Comparison of ENCODE assay signal across 1 cellular context in the genomic region with DNA sequence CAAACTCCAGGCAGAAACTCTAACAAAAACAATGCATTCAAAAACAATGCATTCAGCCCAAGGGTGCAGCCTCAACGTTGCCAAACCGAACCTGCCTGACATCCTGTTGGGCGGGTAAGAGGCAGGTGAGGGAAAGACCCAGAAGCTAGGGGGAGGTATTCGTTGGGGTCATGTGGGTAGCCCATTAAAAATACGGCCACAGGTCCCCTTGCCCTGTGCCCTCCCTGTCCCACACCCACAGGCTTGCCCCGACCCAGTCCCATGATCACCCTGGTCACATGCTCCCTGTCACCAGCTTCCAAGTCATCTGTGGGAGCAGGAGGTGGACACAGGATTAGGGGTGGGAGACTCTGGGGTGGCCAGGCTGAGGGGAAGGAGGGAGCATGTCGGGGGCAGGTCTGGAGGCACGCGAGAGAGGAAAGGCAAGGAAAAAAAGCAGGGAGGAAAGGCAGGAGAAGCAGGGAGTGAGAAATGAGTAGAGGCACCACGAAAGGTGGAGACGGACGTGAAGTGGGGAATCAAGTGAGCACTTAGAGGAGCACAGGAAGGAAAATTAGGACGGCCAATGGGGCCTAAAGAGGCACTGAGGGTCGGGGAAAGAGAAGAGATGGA.
TF ChIP-seq lines count a peak whose summit lies in the region.

No MANE protein-coding gene starts in this region.

TF ChIP-seq in GM12878, 131 proteins besides CTCF, POLR2A, EP300 and RAD21 (continues in another document):
- TF ChIP-seq SMAD1 (IDR thresholded peaks at IDR 0.05; ENCODE audit: low read depth, partially characterized antibody), result peak; percentile 71
- TF ChIP-seq POU2F2 (IDR thresholded peaks at IDR 0.05; ENCODE audit: borderline replicate concordance, low read depth, low read length), result no peak; the same call in 2 of the 3 replicates
- 0 out of 2 replicates have a peak, but pooled peaks have one; percentile 2 for TF ChIP-seq BCL11A (IDR thresholded peaks at IDR 0.05; ENCODE audit: low read depth, low read length)
- TF ChIP-seq, protein P1, sequence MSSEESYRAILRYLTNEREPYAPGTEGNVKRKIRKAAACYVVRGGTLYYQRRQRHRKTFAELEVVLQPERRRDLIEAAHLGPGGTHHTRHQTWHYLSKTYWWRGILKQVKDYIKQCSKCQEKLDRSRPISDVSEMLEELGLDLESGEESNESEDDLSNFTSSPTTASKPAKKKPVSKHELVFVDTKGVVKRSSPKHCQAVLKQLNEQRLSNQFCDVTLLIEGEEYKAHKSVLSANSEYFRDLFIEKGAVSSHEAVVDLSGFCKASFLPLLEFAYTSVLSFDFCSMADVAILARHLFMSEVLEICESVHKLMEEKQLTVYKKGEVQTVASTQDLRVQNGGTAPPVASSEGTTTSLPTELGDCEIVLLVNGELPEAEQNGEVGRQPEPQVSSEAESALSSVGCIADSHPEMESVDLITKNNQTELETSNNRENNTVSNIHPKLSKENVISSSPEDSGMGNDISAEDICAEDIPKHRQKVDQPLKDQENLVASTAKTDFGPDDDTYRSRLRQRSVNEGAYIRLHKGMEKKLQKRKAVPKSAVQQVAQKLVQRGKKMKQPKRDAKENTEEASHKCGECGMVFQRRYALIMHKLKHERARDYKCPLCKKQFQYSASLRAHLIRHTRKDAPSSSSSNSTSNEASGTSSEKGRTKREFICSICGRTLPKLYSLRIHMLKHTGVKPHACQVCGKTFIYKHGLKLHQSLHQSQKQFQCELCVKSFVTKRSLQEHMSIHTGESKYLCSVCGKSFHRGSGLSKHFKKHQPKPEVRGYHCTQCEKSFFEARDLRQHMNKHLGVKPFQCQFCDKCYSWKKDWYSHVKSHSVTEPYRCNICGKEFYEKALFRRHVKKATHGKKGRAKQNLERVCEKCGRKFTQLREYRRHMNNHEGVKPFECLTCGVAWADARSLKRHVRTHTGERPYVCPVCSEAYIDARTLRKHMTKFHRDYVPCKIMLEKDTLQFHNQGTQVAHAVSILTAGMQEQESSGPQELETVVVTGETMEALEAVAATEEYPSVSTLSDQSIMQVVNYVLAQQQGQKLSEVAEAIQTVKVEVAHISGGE (CRISPR knock-in tag; IDR thresholded peaks at IDR 0.05), result no peak
- TF ChIP-seq BACH1 (IDR thresholded peaks at IDR 0.05; ENCODE audit: borderline replicate concordance), result peak; percentile 62; the same call in 1 of the 2 replicates
- TF ChIP-seq MXI1 (IDR thresholded peaks at IDR 0.05; ENCODE audit: low read depth, low read length), result peak; percentile 25; the same call in 1 of the 2 replicates
- no peak for TF ChIP-seq ZNF274 (IDR thresholded peaks at IDR 0.05; ENCODE audit: insufficient read depth, insufficient read length)
- 0 out of 2 replicates have a peak, but pooled peaks have one; percentile 33 for TF ChIP-seq CHD1 (IDR thresholded peaks at IDR 0.05; ENCODE audit: low read depth, low read length)
- peak; percentile 73 for TF ChIP-seq IKZF1 (conservative IDR thresholded peaks at IDR 0.05)
- TF ChIP-seq, protein P2, sequence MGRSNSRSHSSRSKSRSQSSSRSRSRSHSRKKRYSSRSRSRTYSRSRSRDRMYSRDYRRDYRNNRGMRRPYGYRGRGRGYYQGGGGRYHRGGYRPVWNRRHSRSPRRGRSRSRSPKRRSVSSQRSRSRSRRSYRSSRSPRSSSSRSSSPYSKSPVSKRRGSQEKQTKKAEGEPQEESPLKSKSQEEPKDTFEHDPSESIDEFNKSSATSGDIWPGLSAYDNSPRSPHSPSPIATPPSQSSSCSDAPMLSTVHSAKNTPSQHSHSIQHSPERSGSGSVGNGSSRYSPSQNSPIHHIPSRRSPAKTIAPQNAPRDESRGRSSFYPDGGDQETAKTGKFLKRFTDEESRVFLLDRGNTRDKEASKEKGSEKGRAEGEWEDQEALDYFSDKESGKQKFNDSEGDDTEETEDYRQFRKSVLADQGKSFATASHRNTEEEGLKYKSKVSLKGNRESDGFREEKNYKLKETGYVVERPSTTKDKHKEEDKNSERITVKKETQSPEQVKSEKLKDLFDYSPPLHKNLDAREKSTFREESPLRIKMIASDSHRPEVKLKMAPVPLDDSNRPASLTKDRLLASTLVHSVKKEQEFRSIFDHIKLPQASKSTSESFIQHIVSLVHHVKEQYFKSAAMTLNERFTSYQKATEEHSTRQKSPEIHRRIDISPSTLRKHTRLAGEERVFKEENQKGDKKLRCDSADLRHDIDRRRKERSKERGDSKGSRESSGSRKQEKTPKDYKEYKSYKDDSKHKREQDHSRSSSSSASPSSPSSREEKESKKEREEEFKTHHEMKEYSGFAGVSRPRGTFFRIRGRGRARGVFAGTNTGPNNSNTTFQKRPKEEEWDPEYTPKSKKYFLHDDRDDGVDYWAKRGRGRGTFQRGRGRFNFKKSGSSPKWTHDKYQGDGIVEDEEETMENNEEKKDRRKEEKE (IDR thresholded peaks at IDR 0.05), result no peak
- no peak for TF ChIP-seq FOXK2 (IDR thresholded peaks at IDR 0.05)
- TF ChIP-seq, protein P3, sequence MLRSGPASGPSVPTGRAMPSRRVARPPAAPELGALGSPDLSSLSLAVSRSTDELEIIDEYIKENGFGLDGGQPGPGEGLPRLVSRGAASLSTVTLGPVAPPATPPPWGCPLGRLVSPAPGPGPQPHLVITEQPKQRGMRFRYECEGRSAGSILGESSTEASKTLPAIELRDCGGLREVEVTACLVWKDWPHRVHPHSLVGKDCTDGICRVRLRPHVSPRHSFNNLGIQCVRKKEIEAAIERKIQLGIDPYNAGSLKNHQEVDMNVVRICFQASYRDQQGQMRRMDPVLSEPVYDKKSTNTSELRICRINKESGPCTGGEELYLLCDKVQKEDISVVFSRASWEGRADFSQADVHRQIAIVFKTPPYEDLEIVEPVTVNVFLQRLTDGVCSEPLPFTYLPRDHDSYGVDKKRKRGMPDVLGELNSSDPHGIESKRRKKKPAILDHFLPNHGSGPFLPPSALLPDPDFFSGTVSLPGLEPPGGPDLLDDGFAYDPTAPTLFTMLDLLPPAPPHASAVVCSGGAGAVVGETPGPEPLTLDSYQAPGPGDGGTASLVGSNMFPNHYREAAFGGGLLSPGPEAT (IDR thresholded peaks at IDR 0.05; ENCODE audit: low read depth), result peak; percentile 86
- no peak for TF ChIP-seq MYC (IDR thresholded peaks at IDR 0.05; ENCODE audit: insufficient read depth, insufficient read length, insufficient replicate concordance, low read length, severe bottlenecking)
- no peak for TF ChIP-seq MTA3 (IDR thresholded peaks at IDR 0.05; ENCODE audit: borderline replicate concordance, low read length)
- no peak for TF ChIP-seq HDAC6 (IDR thresholded peaks at IDR 0.05; ENCODE audit: unreplicated experiment)
- TF ChIP-seq SUPT20H (IDR thresholded peaks at IDR 0.05; ENCODE audit: borderline replicate concordance, control insufficient read depth, low read depth, low read length), result no peak
- TF ChIP-seq, protein P4, sequence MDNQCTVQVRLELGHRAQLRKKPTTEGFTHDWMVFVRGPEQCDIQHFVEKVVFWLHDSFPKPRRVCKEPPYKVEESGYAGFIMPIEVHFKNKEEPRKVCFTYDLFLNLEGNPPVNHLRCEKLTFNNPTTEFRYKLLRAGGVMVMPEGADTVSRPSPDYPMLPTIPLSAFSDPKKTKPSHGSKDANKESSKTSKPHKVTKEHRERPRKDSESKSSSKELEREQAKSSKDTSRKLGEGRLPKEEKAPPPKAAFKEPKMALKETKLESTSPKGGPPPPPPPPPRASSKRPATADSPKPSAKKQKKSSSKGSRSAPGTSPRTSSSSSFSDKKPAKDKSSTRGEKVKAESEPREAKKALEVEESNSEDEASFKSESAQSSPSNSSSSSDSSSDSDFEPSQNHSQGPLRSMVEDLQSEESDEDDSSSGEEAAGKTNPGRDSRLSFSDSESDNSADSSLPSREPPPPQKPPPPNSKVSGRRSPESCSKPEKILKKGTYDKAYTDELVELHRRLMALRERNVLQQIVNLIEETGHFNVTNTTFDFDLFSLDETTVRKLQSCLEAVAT (IDR thresholded peaks at IDR 0.05), result peak; percentile 81; the same call in 1 of the 2 replicates
- TF ChIP-seq, protein P5, sequence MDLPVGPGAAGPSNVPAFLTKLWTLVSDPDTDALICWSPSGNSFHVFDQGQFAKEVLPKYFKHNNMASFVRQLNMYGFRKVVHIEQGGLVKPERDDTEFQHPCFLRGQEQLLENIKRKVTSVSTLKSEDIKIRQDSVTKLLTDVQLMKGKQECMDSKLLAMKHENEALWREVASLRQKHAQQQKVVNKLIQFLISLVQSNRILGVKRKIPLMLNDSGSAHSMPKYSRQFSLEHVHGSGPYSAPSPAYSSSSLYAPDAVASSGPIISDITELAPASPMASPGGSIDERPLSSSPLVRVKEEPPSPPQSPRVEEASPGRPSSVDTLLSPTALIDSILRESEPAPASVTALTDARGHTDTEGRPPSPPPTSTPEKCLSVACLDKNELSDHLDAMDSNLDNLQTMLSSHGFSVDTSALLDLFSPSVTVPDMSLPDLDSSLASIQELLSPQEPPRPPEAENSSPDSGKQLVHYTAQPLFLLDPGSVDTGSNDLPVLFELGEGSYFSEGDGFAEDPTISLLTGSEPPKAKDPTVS (IDR thresholded peaks at IDR 0.05; ENCODE audit: low read depth, low read length), result no peak
- TF ChIP-seq ZBED1 (IDR thresholded peaks at IDR 0.05; ENCODE audit: borderline replicate concordance), result no peak
- no peak for TF ChIP-seq TBL1XR1 (IDR thresholded peaks at IDR 0.05; ENCODE audit: low read depth, low read length)
- peak; percentile 75 to 86; a peak in 3 of 4 replicates for TF ChIP-seq IKZF2 (IDR thresholded peaks at IDR 0.05)
- TF ChIP-seq SIX5 (IDR thresholded peaks at IDR 0.05; ENCODE audit: low read depth, low read length, severe bottlenecking), result no peak
- peak; percentile 15 to 72; a peak in 3 of 4 replicates for TF ChIP-seq BHLHE40 (IDR thresholded peaks at IDR 0.05; ENCODE audit: borderline replicate concordance in 1 of 2, low read depth in 2 of 2, low read length in 1 of 2)
- TF ChIP-seq DPF2 (IDR thresholded peaks at IDR 0.05), result no peak
- TF ChIP-seq RCOR1 (conservative IDR thresholded peaks at IDR 0.05; ENCODE audit: low read depth, low read length), result 0 out of 2 replicates have a peak, but pooled peaks have one; percentile 56
- TF ChIP-seq, protein P6, sequence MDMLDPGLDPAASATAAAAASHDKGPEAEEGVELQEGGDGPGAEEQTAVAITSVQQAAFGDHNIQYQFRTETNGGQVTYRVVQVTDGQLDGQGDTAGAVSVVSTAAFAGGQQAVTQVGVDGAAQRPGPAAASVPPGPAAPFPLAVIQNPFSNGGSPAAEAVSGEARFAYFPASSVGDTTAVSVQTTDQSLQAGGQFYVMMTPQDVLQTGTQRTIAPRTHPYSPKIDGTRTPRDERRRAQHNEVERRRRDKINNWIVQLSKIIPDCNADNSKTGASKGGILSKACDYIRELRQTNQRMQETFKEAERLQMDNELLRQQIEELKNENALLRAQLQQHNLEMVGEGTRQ (IDR thresholded peaks at IDR 0.05; ENCODE audit: borderline replicate concordance, low read depth, low read length), result peak; percentile 32; the same call in 1 of the 2 replicates
- TF ChIP-seq CREB1 (IDR thresholded peaks at IDR 0.05; ENCODE audit: low read depth), result no peak
- peak; percentile 94 for TF ChIP-seq RAD51 (IDR thresholded peaks at IDR 0.05)
- peak; percentile 18; the same call in 1 of the 2 replicates for TF ChIP-seq POLR2AphosphoS2 (IDR thresholded peaks at IDR 0.05; ENCODE audit: low read depth, low read length)
- peak; percentile 46 for TF ChIP-seq RELA (IDR thresholded peaks at IDR 0.05; ENCODE audit: borderline replicate concordance, partially characterized antibody)
- peak; percentile 41; the same call in 1 of the 2 replicates for TF ChIP-seq MTA2 (IDR thresholded peaks at IDR 0.05; ENCODE audit: low read depth)
- TF ChIP-seq, protein P7, sequence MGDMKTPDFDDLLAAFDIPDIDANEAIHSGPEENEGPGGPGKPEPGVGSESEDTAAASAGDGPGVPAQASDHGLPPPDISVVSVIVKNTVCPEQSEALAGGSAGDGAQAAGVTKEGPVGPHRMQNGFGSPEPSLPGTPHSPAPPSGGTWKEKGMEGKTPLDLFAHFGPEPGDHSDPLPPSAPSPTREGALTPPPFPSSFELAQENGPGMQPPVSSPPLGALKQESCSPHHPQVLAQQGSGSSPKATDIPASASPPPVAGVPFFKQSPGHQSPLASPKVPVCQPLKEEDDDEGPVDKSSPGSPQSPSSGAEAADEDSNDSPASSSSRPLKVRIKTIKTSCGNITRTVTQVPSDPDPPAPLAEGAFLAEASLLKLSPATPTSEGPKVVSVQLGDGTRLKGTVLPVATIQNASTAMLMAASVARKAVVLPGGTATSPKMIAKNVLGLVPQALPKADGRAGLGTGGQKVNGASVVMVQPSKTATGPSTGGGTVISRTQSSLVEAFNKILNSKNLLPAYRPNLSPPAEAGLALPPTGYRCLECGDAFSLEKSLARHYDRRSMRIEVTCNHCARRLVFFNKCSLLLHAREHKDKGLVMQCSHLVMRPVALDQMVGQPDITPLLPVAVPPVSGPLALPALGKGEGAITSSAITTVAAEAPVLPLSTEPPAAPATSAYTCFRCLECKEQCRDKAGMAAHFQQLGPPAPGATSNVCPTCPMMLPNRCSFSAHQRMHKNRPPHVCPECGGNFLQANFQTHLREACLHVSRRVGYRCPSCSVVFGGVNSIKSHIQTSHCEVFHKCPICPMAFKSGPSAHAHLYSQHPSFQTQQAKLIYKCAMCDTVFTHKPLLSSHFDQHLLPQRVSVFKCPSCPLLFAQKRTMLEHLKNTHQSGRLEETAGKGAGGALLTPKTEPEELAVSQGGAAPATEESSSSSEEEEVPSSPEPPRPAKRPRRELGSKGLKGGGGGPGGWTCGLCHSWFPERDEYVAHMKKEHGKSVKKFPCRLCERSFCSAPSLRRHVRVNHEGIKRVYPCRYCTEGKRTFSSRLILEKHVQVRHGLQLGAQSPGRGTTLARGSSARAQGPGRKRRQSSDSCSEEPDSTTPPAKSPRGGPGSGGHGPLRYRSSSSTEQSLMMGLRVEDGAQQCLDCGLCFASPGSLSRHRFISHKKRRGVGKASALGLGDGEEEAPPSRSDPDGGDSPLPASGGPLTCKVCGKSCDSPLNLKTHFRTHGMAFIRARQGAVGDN (IDR thresholded peaks at IDR 0.05), result peak; percentile 89
- TF ChIP-seq YBX1 (IDR thresholded peaks at IDR 0.05), result peak; percentile 75; the same call in 1 of the 2 replicates
- no peak for TF ChIP-seq PAX8 (IDR thresholded peaks at IDR 0.05)
- no peak for TF ChIP-seq JUND (IDR thresholded peaks at IDR 0.05; ENCODE audit: low read depth, low read length)
- TF ChIP-seq NFXL1 (IDR thresholded peaks at IDR 0.05; ENCODE audit: borderline replicate concordance), result no peak
- no peak for TF ChIP-seq ZSCAN29 (IDR thresholded peaks at IDR 0.05)
- TF ChIP-seq RB1 (IDR thresholded peaks at IDR 0.05; ENCODE audit: borderline replicate concordance), result no peak
- 0 out of 2 replicates have a peak, but pooled peaks have one; percentile 32 for TF ChIP-seq POLR2AphosphoS5 (IDR thresholded peaks at IDR 0.05; ENCODE audit: low read length)
